Comparison of ENCODE assay signal across 13 cellular contexts in the genomic region with DNA sequence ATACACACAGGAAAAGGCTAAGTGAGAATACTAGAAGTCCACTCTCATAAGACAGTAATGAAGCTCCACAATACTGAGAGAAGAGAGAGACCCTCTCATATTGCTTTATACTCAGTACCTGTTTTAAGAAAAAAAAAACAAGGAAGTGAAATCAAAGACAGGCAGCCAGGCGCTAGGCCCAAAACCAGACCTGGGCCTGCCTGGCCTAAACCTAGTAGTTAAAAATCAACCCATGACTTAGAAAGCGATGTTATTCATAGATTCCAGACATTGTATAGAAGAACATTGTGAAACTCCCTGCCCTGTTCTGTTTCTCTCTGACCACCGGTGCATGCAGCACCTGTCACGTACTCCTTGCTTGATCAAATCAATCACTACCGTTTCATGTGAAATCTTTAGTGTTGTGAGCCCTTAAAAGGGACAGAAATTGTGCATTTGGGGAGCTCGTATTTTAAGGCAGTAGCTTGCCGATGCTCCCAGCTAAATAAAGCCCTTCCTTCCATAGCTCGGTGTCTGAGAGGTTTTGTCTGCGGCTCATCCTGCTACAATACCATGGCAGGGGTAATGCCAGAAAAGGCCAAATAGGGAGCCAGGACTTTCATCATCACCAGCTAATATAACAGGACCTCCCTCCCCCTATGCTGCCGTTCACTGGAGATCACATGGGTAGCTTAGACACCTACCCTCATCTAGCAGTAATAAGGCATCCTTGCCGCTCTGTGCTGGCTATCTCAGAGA.
DNase-seq lines count a peak whose midpoint lies in the region; ATAC-seq and TF ChIP-seq lines count a peak whose summit lies in the region.
"Had no signal": no experiment of that assay in that cellular context is flagged by ENCODE, and none has a peak within 500 bp of the region (broad histone marks: within the 10 kb centered on the region; RNA-seq: fewer than 3 reads in every experiment).

No MANE protein-coding gene starts in this region.

- no peak overlapping the region for H3K4me3 Mint-ChIP-seq in activated CD8-positive, alpha-beta T cell treated with anti-CD3 and anti-CD28 coated beads for 36 hours
- H3K4me3 Mint-ChIP-seq: activated naive CD4-positive, alpha-beta T cell treated with anti-CD3 and anti-CD28 coated beads for 36 hours; B cell had no signal

- no peaks in the 10 kb centered on the region for H3K9me3 ChIP-seq in right cardiac atrium (ENCODE audit: control insufficient read depth, low read length)

- peaks cover 5% of the 10 kb centered on the region for H3K9me3 Mint-ChIP-seq in activated CD8-positive, alpha-beta T cell treated with anti-CD3 and anti-CD28 coated beads for 36 hours

- ATAC-seq in GM18861 (IDR thresholded peaks at IDR 0.05; ENCODE audit: unreplicated experiment) = peak; percentile 59
- ATAC-seq in GM21737 (IDR thresholded peaks at IDR 0.05; ENCODE audit: unreplicated experiment) = peak; percentile 55
- peak; percentile 70 for ATAC-seq in HG03354 (IDR thresholded peaks at IDR 0.05; ENCODE audit: poor library complexity, severe bottlenecking, unreplicated experiment)
- no peak for ATAC-seq in right cardiac atrium
- no peak for ATAC-seq in activated CD8-positive, alpha-beta T cell treated with anti-CD3 and anti-CD28 coated beads for 36 hours
- ATAC-seq: esophagus mucosa had no signal

- no peaks in the 10 kb centered on the region for H3K4me1 ChIP-seq in right cardiac atrium (ENCODE audit: control insufficient read depth, insufficient read depth, low read length)

- no peak for TF ChIP-seq CTCF in activated CD8-positive, alpha-beta T cell treated with anti-CD3 and anti-CD28 coated beads for 36 hours (IDR thresholded peaks at IDR 0.05)

- CTCF ChIA-PET in activated CD8-positive, alpha-beta T cell treated with anti-CD3 and anti-CD28 coated beads for 36 hours (lab: Charles Lee) = no interaction called here

- H3K36me3 Mint-ChIP-seq in activated CD8-positive, alpha-beta T cell treated with anti-CD3 and anti-CD28 coated beads for 36 hours (ENCODE audit: low read depth) = no peaks in the 10 kb centered on the region

- no peak overlapping the region for H3K27ac Mint-ChIP-seq in activated CD8-positive, alpha-beta T cell treated with anti-CD3 and anti-CD28 coated beads for 36 hours
- H3K27ac Mint-ChIP-seq: activated naive CD4-positive, alpha-beta T cell treated with anti-CD3 and anti-CD28 coated beads for 36 hours; B cell had no signal

- no peak overlapping the region for H3K27ac ChIP-seq in right cardiac atrium (ENCODE audit: low read length)

- 87% methylated on average over 11 of the region's 11 CpGs for WGBS in right cardiac atrium

- no peaks in the 10 kb centered on the region for H3K27me3 ChIP-seq in right cardiac atrium (ENCODE audit: control insufficient read depth, insufficient read depth)

- no peaks in the 10 kb centered on the region for H3K4me1 Mint-ChIP-seq in activated CD8-positive, alpha-beta T cell treated with anti-CD3 and anti-CD28 coated beads for 36 hours (ENCODE audit: low read depth)
- H3K4me1 Mint-ChIP-seq: B cell had no signal

- POLR2A ChIA-PET in activated CD8-positive, alpha-beta T cell treated with anti-CD3 and anti-CD28 coated beads for 36 hours (lab: Charles Lee) = no interaction called here

- DNase-seq in kidney tubule cell (ENCODE audit: low spot score) (peak; percentile 92), NCI-H2029 treated with DMSO at 0.1 percent for 48 hours (lab: John Stamatoyannopoulos, UW) (no peak), right cardiac atrium (no peak), NCI-H510A (lab: John Stamatoyannopoulos, UW) (no peak)
- DNase-seq in activated CD8-positive, alpha-beta T cell treated with anti-CD3 and anti-CD28 coated beads for 36 hours = no peak
- DNase-seq: activated CD4-positive, alpha-beta T cell treated with anti-CD3 and anti-CD28 coated beads, Interleukin-2, amount 50 U/mL, for 1 hour; activated naive CD4-positive, alpha-beta T cell treated with anti-CD3 and anti-CD28 coated beads for 36 hours; NCI-H1092 treated with DMSO at 0.1 percent for 48 hours had no signal

- no peak overlapping the region for H3K4me3 ChIP-seq in right cardiac atrium (ENCODE audit: low read length)

- H3K27me3 Mint-ChIP-seq in activated CD8-positive, alpha-beta T cell treated with anti-CD3 and anti-CD28 coated beads for 36 hours = no peaks in the 10 kb centered on the region
- H3K27me3 Mint-ChIP-seq: B cell had no signal

- intact Hi-C loops in right cardiac atrium (cut with DNase I) = no loop called here
- intact Hi-C loops in activated CD8-positive, alpha-beta T cell treated with anti-CD3 and anti-CD28 coated beads for 36 hours (cut with micrococcal nuclease) = no loop called here

Comparison
In these comparisons a context has a peak if more than half of its experiments do, and no peak if none do; other contexts are left out.
1. ATAC-seq: peak in GM18861 (single experiment), GM21737 (single experiment) and HG03354 (single experiment); none in right cardiac atrium (0 of 2) and activated CD8-positive, alpha-beta T cell treated with anti-CD3 and anti-CD28 coated beads for 36 hours (single experiment).